22 cellular contexts compared by ENCODE assay signal in the genomic region with DNA sequence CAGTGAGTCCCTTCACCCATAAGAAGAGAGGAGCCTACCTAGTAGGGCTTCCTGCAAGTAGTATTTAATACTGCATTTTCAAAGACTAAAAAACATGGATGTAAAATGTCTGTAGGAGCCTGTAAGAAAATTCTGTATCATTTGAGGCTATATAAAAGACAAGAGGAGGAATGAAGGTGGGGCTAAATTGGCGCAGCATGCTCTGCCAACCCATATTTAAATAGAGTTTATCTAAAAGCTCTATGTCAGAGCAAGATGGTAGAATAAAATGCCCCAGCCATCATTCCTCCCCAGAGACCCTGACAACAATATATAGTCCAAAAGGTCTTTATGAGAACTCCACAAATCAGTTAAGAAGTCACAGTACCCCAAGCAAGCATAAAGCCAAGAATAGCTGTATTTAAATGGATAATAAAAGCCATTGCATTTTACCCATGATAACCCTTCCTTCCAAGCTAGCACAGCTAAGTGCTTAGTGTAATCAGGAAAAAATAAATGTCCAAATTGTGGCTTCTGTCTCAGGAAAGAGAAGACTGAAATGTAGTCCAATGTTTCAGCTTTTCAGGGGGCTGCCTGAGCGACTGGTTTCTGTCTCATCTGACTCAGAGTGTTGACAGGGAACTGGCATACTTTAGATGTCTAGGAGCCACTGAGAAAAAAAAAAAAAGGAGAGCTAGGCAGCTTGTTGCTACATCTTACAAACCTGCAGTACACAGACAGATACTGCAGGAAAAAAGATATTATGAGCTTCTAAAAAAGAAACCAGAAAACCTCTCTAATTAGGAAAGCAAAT.
A peak's percentile ranks its signal among the peaks of the same experiment; 100 is the strongest.
DNase-seq lines count a peak whose midpoint lies in the region; ATAC-seq and TF ChIP-seq lines count a peak whose summit lies in the region.
"Had no signal": no experiment of that assay in that cellular context is flagged by ENCODE, and none has a peak within 500 bp of the region (broad histone marks: within the 10 kb centered on the region; RNA-seq: fewer than 3 reads in every experiment).

No MANE protein-coding gene starts in this region.

- no peak overlapping the region for H3K27ac ChIP-seq in IMR-90 (ENCODE audit: insufficient read depth, low read length)
- H3K27ac ChIP-seq in gastrocnemius medialis: no peak overlapping the region
- H3K27ac ChIP-seq: colonic mucosa, ovary, stomach had no signal

- H3K4me1 ChIP-seq in IMR-90 (ENCODE audit: control insufficient read depth, insufficient read depth, low read length): no peaks in the 10 kb centered on the region; the same call in 1 of the 2 replicates
- H3K4me1 ChIP-seq in gastrocnemius medialis: no peaks in the 10 kb centered on the region
- H3K4me1 ChIP-seq: BE2C, Caco-2, colonic mucosa, stomach had no signal

- H3K27me3 ChIP-seq in IMR-90 (ENCODE audit: control insufficient read depth, insufficient read depth, low read length): no peaks in the 10 kb centered on the region
- no peaks in the 10 kb centered on the region for H3K27me3 ChIP-seq in gastrocnemius medialis
- H3K27me3 ChIP-seq: BE2C, colonic mucosa, MG63, ovary, stomach had no signal

- intact Hi-C loops in IMR-90 (cut with micrococcal nuclease): no loop called here
- intact Hi-C loops in left ventricle myocardium superior (cut with micrococcal nuclease): no loop called here
- intact Hi-C loops in gastrocnemius medialis (cut with DNase I; ENCODE audit: low total_unique reads): no loop called here

- H2AFZ ChIP-seq in IMR-90 (replicated peaks; ENCODE audit: low read length, poor library complexity): no peak overlapping the region

- peak overlapping the region; percentile 4 for H2BK5ac ChIP-seq in IMR-90 (ENCODE audit: low read depth, low read length, poor library complexity, severe bottlenecking)

- H3K4ac ChIP-seq in IMR-90 (ENCODE audit: low read depth, low read length): no peak overlapping the region

- H3K36me3 ChIP-seq in IMR-90 (ENCODE audit: control insufficient read depth, insufficient read depth, low read length) (no peaks in the 10 kb centered on the region), gastrocnemius medialis (peaks cover 0 to 10% of the 10 kb centered on the region in 2 donors)
- H3K36me3 ChIP-seq: BE2C, colonic mucosa, MG63, ovary had no signal

- H3K9me3 ChIP-seq in IMR-90 (ENCODE audit: control insufficient read depth, insufficient read depth, low read length) (no peaks in the 10 kb centered on the region; the same call in 1 of the 2 replicates), gastrocnemius medialis (no peaks in the 10 kb centered on the region)
- H3K9me3 ChIP-seq: BE2C, colonic mucosa had no signal

- peak; percentile 77 for ATAC-seq in IMR-90 (ENCODE audit: low read depth)
- ATAC-seq in left ventricle myocardium superior: peak; percentile 99
- no peak for ATAC-seq in HG02798 (IDR thresholded peaks at IDR 0.05; ENCODE audit: poor library complexity, unreplicated experiment)
- no peak for ATAC-seq in gastrocnemius medialis
- no peak for ATAC-seq in HG03097 (IDR thresholded peaks at IDR 0.05; ENCODE audit: low FRiP score, unreplicated experiment)
- ATAC-seq: activated CD8-positive, alpha-beta T cell treated with anti-CD3 and anti-CD28 coated beads, Interleukin-2, amount 10 ng/mL, durations not matched to agents 7 days and 5 days had no signal

- H2AK5ac ChIP-seq in IMR-90 (ENCODE audit: low read depth, low read length): no peak overlapping the region

- H3K4me3 ChIP-seq in IMR-90 (ENCODE audit: insufficient read depth, low read depth, low read length): no peak overlapping the region
- H3K4me3 ChIP-seq in cardiac fibroblast (replicated peaks in 1 of 2; ENCODE audit: low read depth in 2 of 2, low read length in 2 of 2): no peak overlapping the region
- H3K4me3 ChIP-seq in skeletal muscle cell (ENCODE audit: low read depth, low read length): no peak overlapping the region
- H3K4me3 ChIP-seq in gastrocnemius medialis: no peak overlapping the region
- H3K4me3 ChIP-seq: colonic mucosa, MG63, ovary, stomach had no signal

- POLR2A ChIA-PET in IMR-90 (lab: Charles Lee; ENCODE audit: unreplicated experiment): no interaction called here

- H4K91ac ChIP-seq in IMR-90 (ENCODE audit: insufficient read depth, low read depth, low read length): no peak overlapping the region

- H2BK15ac ChIP-seq in IMR-90 (ENCODE audit: low read depth, low read length): no peak overlapping the region

- H3K23ac ChIP-seq in IMR-90 (ENCODE audit: low read depth, low read length): no peak overlapping the region

- TF ChIP-seq CTCF in IMR-90 (conservative IDR thresholded peaks at IDR 0.05; ENCODE audit: low read depth, low read length): no peak
- TF ChIP-seq CTCF in cardiac fibroblast (IDR thresholded peaks at IDR 0.05; ENCODE audit: low read depth, low read length): no peak
- TF ChIP-seq CTCF in gastrocnemius medialis (IDR thresholded peaks at IDR 0.05 in 4 of 5, conservative IDR thresholded peaks at IDR 0.05 in 1 of 5): no peak

- TF ChIP-seq POLR2A in IMR-90 (IDR thresholded peaks at IDR 0.05; ENCODE audit: low read depth, low read length) (no peak), gastrocnemius medialis (IDR thresholded peaks at IDR 0.05) (no peak)

- CTCF ChIA-PET in IMR-90 (lab: Yijun Ruan, JAX): interaction anchor here (0.6 kb wide), 1 partner anchor 361 kb away, joined by 3 read pairs; no protein-coding TSS in a partner anchor

- H3K4me2 ChIP-seq in IMR-90 (ENCODE audit: low read depth, low read length): peak overlapping the region; percentile 32; the same call in 1 of the 2 replicates

- dilution Hi-C loops in IMR-90 (cut with HindIII; ENCODE audit: low sequenced_read_pairs, unreplicated experiment): no loop called here

- in situ Hi-C loops in IMR-90 (cut with MboI; ENCODE audit: low sequenced_read_pairs) (no loop called here), gastrocnemius medialis (cut with MboI; ENCODE audit: low sequenced_read_pairs in 4 of 4) (no loop called here)

- no peak for TF ChIP-seq RAD21 in IMR-90 (IDR thresholded peaks at IDR 0.05; ENCODE audit: low read length)

- H3K79me1 ChIP-seq in IMR-90 (ENCODE audit: low read depth in 1 of 2, low read length in 2 of 2): no peaks in the 10 kb centered on the region

- H3K56ac ChIP-seq in IMR-90 (ENCODE audit: extremely low read depth, insufficient read depth, low read length): no peak overlapping the region

- H2BK20ac ChIP-seq in IMR-90 (ENCODE audit: low read depth, low read length): no peak overlapping the region

- DNase-seq in IMR-90: peak; percentile 75
- DNase-seq in cardiac fibroblast (ENCODE audit: low read depth in 2 of 2): peak; percentile 65 to 92
- DNase-seq in left ventricle myocardium superior: no peak
- DNase-seq in skeletal muscle cell (ENCODE audit: low read depth): peak; percentile 74
- no peak for DNase-seq in gastrocnemius medialis
- DNase-seq: activated CD4-positive, CD25-positive, alpha-beta regulatory T cell; activated CD8-positive, alpha-beta T cell treated with anti-CD3 and anti-CD28 coated beads, Interleukin-2, amount 10 ng/mL, durations not matched to agents 7 days and 5 days; activated naive CD4-positive, alpha-beta T cell treated with Interleukin-2 at 50 U/mL for 16 hours; activated T-cell treated with anti-CD3 and anti-CD28 coated beads, Interleukin-2, amount 50 U/mL, for 24 hours; aorta; BE2C; Caco-2; colonic mucosa; H7; MG63; naive B cell; NCI-H146; ovary; stomach; T-helper 2 cell had no signal

- H4K5ac ChIP-seq in IMR-90 (ENCODE audit: low read depth, low read length): no peak overlapping the region; the same call in 1 of the 2 replicates

- no peak overlapping the region for H3K14ac ChIP-seq in IMR-90 (replicated peaks; ENCODE audit: low read depth, low read length)

- no peak overlapping the region for H2AK9ac ChIP-seq in IMR-90 (replicated peaks; ENCODE audit: low read depth, low read length, poor library complexity)

- no CpG with 5 or more reads among the region's 2 CpGs for WGBS in IMR-90 (ENCODE audit: extremely low coverage in 2 of 2, insufficient read length in 1 of 2), 2 experiments

- H3K9me1 ChIP-seq in IMR-90 (ENCODE audit: insufficient read depth, low read length): no peaks in the 10 kb centered on the region

- peak overlapping the region; percentile 8; the same call in 1 of the 2 replicates for H2BK120ac ChIP-seq in IMR-90 (ENCODE audit: low read depth, low read length)

- H3K18ac ChIP-seq in IMR-90 (ENCODE audit: low read depth, low read length): peak overlapping the region; percentile 61; the same call in 1 of the 2 replicates

- H4K8ac ChIP-seq in IMR-90 (ENCODE audit: low read depth in 2 of 2, low read length in 2 of 2): no peak overlapping the region; a peak in 1 of 4 replicates

- H3K9ac ChIP-seq in IMR-90 (ENCODE audit: low read depth, low read length): no peak overlapping the region; the same call in 1 of the 2 replicates

- BruUV-seq in IMR-90 (replicated peaks; lab: Mats Ljungman, UMichigan): no TSS peak

- H4K20me1 ChIP-seq in IMR-90 (ENCODE audit: insufficient read depth, low read length): no peaks in the 10 kb centered on the region

TF ChIP-seq in IMR-90, 13 proteins besides CTCF, POLR2A, EP300 and RAD21:
- TF ChIP-seq CEBPB (IDR thresholded peaks at IDR 0.05; ENCODE audit: low read depth, low read length): peak; percentile 45; the same call in 1 of the 2 replicates
- TF ChIP-seq RFX5 (IDR thresholded peaks at IDR 0.05; ENCODE audit: low read depth, low read length): no peak

Comparison
In these comparisons a context has a peak if more than half of its experiments do, and no peak if none do; other contexts are left out.
1. ATAC-seq: peak in IMR-90 (single experiment) and left ventricle myocardium superior (single experiment); none in HG02798 (single experiment), gastrocnemius medialis (0 of 2) and HG03097 (single experiment).
2. DNase-seq: peak in IMR-90 (single experiment), cardiac fibroblast (2 of 2) and skeletal muscle cell (single experiment); none in left ventricle myocardium superior (single experiment) and gastrocnemius medialis (0 of 2).